In the genomic region with DNA sequence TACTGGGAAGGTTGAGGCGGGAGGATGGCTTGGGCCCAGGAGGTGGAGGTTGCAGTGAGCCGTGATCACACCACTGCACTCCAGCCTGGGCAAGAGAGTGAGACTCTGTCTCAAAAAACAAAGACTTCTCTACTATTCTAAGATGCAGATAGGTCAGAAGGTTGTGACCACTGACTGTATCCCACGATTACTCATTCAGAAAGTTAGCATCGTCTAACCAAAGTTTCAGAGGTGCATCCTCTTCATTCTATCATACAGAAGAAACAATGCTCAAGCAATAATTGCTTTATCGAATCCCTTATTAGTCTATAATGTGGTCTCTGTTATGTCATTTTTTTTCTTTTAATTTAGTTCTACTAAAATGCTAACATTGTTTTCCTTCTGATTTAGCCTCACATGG, we compare ENCODE assay signal across 18 cellular contexts.
A peak's percentile ranks its signal among the peaks of the same experiment; 100 is the strongest.
DNase-seq lines count a peak whose midpoint lies in the region; ATAC-seq and TF ChIP-seq lines count a peak whose summit lies in the region.
"Had no signal": no experiment of that assay in that cellular context is flagged by ENCODE, and none has a peak within 500 bp of the region (broad histone marks: within the 10 kb centered on the region; RNA-seq: fewer than 3 reads in every experiment).

No MANE protein-coding gene starts in this region.

- intact Hi-C loops in thyroid gland (cut with DNase I), result no loop called here

- no peaks in the 10 kb centered on the region for H3K36me3 ChIP-seq in effector memory CD4-positive, alpha-beta T cell (ENCODE audit: control insufficient read depth, insufficient read depth, low read length)
- H3K36me3 ChIP-seq in thyroid gland, result no peaks in the 10 kb centered on the region
- H3K36me3 ChIP-seq: neutrophil had no signal

- no peaks in the 10 kb centered on the region for H3K27me3 ChIP-seq in effector memory CD4-positive, alpha-beta T cell (replicated peaks; ENCODE audit: control insufficient read depth, insufficient read depth, low read length, poor library complexity, severe bottlenecking)
- H3K27me3 ChIP-seq in thyroid gland, result no peaks in the 10 kb centered on the region
- H3K27me3 ChIP-seq: BLaER1 treated with 17β-estradiol and CSF1 and Interleukin-3, amounts not matched to agents 10 nM and 100 nM; hepatocyte; neutrophil had no signal

- peak; percentile 74 for ATAC-seq in GM18520 (IDR thresholded peaks at IDR 0.05; ENCODE audit: unreplicated experiment)
- ATAC-seq in HG02885 (IDR thresholded peaks at IDR 0.05; ENCODE audit: poor library complexity, unreplicated experiment), result peak; percentile 92
- peak; percentile 95 for ATAC-seq in HG03558 (IDR thresholded peaks at IDR 0.05; ENCODE audit: extremely low read depth, unreplicated experiment)

- H3K4me3 Mint-ChIP-seq in mesothelial cell of epicardium, result no peak overlapping the region
- H3K4me3 Mint-ChIP-seq: activated B cell treated with CpG ODN at 0.5 μM for 24 hours had no signal

- peaks cover 6% of the 10 kb centered on the region for H3K4me1 Mint-ChIP-seq in mesothelial cell of epicardium
- H3K4me1 Mint-ChIP-seq: activated B cell treated with CpG ODN at 0.5 μM for 24 hours had no signal

- DNase-seq in GM20000 (ENCODE audit: low spot score) (peak; percentile 41), mesothelial cell of epicardium (ENCODE audit: low spot score in 2 of 2, unreplicated experiment in 2 of 2) (no peak), GM19238 (ENCODE audit: insufficient read length, low spot score) (no peak), thyroid gland (no peak)
- no peak for DNase-seq in effector memory CD4-positive, alpha-beta T cell
- DNase-seq: activated B cell treated with CpG ODN at 0.5 μM for 24 hours; NCI-H1092 treated with DMSO at 0.1 percent for 48 hours; NCI-H510A; SIG-M5; stimulated activated CD8-positive, alpha-beta memory T cell treated with anti-CD3 and anti-CD28 coated beads, Interleukin-4, amount 100 ng/mL, for 48 hours had no signal

- WGBS in thyroid gland, 2 donors, result 88 to 97% methylated on average over 5 of the region's 5 CpGs

- peaks cover 7% of the 10 kb centered on the region for H3K9me3 Mint-ChIP-seq in mesothelial cell of epicardium
- H3K9me3 Mint-ChIP-seq: activated T-helper 2 cell treated with anti-CD3 and anti-CD28 coated beads, Interferon-gamma antibody, Interleukin-2, Interleukin-4, amounts not matched to agents 10 μg/mL and 5 μg/mL and 100 μg/mL, durations not matched to agents 14 hours and 24 hours and 36 hours had no signal

- H3K4me1 ChIP-seq in effector memory CD4-positive, alpha-beta T cell (ENCODE audit: control insufficient read depth, insufficient read depth, low read length, poor library complexity, severe bottlenecking), result no peaks in the 10 kb centered on the region
- no peaks in the 10 kb centered on the region for H3K4me1 ChIP-seq in thyroid gland
- H3K4me1 ChIP-seq: BLaER1 treated with 17β-estradiol and CSF1 and Interleukin-3, amounts not matched to agents 10 nM and 100 nM had no signal

- no peak overlapping the region for H3K4me3 ChIP-seq in effector memory CD4-positive, alpha-beta T cell (ENCODE audit: insufficient read depth, low read depth, low read length, poor library complexity, severe bottlenecking)
- H3K4me3 ChIP-seq in thyroid gland (replicated peaks in 1 of 3), result no peak overlapping the region
- H3K4me3 ChIP-seq: BLaER1 treated with 17β-estradiol and CSF1 and Interleukin-3, amounts not matched to agents 10 nM and 100 nM; hepatocyte; lung had no signal

- TF ChIP-seq CTCF in GM20000 (IDR thresholded peaks at IDR 0.05; ENCODE audit: extremely low read depth, missing control alignments) (no peak), mesothelial cell of epicardium (IDR thresholded peaks at IDR 0.05; ENCODE audit: unreplicated experiment) (no peak), thyroid gland (IDR thresholded peaks at IDR 0.05) (no peak)

- no peak overlapping the region for H3K27ac ChIP-seq in effector memory CD4-positive, alpha-beta T cell (ENCODE audit: insufficient read depth, low read length, poor library complexity, severe bottlenecking)
- no peak overlapping the region for H3K27ac ChIP-seq in thyroid gland
- H3K27ac ChIP-seq: BLaER1 treated with 17β-estradiol and CSF1 and Interleukin-3, amounts not matched to agents 10 nM and 100 nM; hepatocyte; neutrophil had no signal

- no peak for TF ChIP-seq POLR2A in thyroid gland (IDR thresholded peaks at IDR 0.05)

- no peaks in the 10 kb centered on the region for H3K9me3 ChIP-seq in effector memory CD4-positive, alpha-beta T cell (ENCODE audit: control insufficient read depth, low read length)
- H3K9me3 ChIP-seq in thyroid gland, result no peaks in the 10 kb centered on the region
- H3K9me3 ChIP-seq: neutrophil had no signal

- H3K36me3 Mint-ChIP-seq in mesothelial cell of epicardium, result peaks cover 3% of the 10 kb centered on the region

- peaks cover 2% of the 10 kb centered on the region for H3K27me3 Mint-ChIP-seq in mesothelial cell of epicardium (ENCODE audit: low read depth)
- H3K27me3 Mint-ChIP-seq: activated B cell treated with CpG ODN at 0.5 μM for 24 hours had no signal

- no peak overlapping the region for H3K27ac Mint-ChIP-seq in mesothelial cell of epicardium
- H3K27ac Mint-ChIP-seq: activated B cell treated with CpG ODN at 0.5 μM for 24 hours; activated T-helper 2 cell treated with anti-CD3 and anti-CD28 coated beads, Interferon-gamma antibody, Interleukin-2, Interleukin-4, amounts not matched to agents 10 μg/mL and 5 μg/mL and 100 μg/mL, durations not matched to agents 14 hours and 24 hours and 36 hours had no signal
